1 cellular context compared by ENCODE assay signal in the genomic region with DNA sequence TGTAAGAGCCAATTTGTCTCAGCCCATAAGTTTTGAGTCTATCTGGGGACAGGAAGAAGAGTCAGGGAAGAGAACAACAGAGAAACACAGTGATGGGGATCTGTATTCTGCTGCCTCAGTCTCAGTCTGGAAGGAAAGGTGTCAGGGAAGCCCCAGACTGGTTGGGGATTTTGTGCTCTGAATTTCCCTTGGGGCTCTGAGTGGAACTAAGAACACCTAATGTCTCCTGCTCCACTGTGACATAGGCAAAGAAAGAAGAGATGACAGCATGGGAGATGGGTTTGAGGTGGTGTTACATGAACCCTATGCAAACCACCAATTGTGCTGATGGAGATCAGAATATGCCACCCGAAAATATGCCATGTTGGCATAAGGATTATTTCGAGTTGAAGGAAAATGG.
TF ChIP-seq lines count a peak whose summit lies in the region.

No MANE protein-coding gene starts in this region.

TF ChIP-seq in GM12878, 131 proteins besides CTCF, POLR2A, EP300 and RAD21 (continues in another document):
- TF ChIP-seq MYB (IDR thresholded peaks at IDR 0.05; ENCODE audit: borderline replicate concordance, low read depth, low read length) (no peak), SMC3 (IDR thresholded peaks at IDR 0.05; ENCODE audit: borderline replicate concordance, low read length) (peak; percentile 15; the same call in 1 of the 2 replicates), RELA (IDR thresholded peaks at IDR 0.05; ENCODE audit: borderline replicate concordance, partially characterized antibody) (peak; percentile 78), POU2F2 (IDR thresholded peaks at IDR 0.05; ENCODE audit: borderline replicate concordance, low read depth, low read length) (0 out of 3 replicates have a peak, but pooled peaks have one; percentile 19), SMAD1 (IDR thresholded peaks at IDR 0.05; ENCODE audit: low read depth, partially characterized antibody) (no peak), SIN3A (IDR thresholded peaks at IDR 0.05; ENCODE audit: low read depth, low read length) (no peak), NR2C1 (IDR thresholded peaks at IDR 0.05) (no peak), BMI1 (IDR thresholded peaks at IDR 0.05; ENCODE audit: borderline replicate concordance) (peak; percentile 15; the same call in 1 of the 2 replicates), TCF3 (IDR thresholded peaks at IDR 0.05; ENCODE audit: borderline replicate concordance, insufficient read depth, low read depth, low read length) (no peak), STAT3 (IDR thresholded peaks at IDR 0.05; ENCODE audit: low read depth, low read length) (no peak), EGR1 (IDR thresholded peaks at IDR 0.05; ENCODE audit: borderline replicate concordance in 1 of 2, low read depth in 2 of 2, low read length in 2 of 2) (no peak), RB1 (IDR thresholded peaks at IDR 0.05; ENCODE audit: borderline replicate concordance) (no peak), PML (IDR thresholded peaks at IDR 0.05; ENCODE audit: low read length) (no peak), ZNF24 (IDR thresholded peaks at IDR 0.05) (no peak), FOXM1 (IDR thresholded peaks at IDR 0.05; ENCODE audit: low read depth, low read length) (no peak), FOXK2 (IDR thresholded peaks at IDR 0.05) (no peak), HDGF (IDR thresholded peaks at IDR 0.05) (0 out of 2 replicates have a peak, but pooled peaks have one; percentile 35), BRCA1 (IDR thresholded peaks at IDR 0.05; ENCODE audit: low read depth, low read length) (no peak), CREM (IDR thresholded peaks at IDR 0.05; ENCODE audit: low read depth) (peak; percentile 68; the same call in 1 of the 2 replicates), STAT1 (conservative IDR thresholded peaks at IDR 0.05) (no peak), ZBED1 (IDR thresholded peaks at IDR 0.05; ENCODE audit: borderline replicate concordance) (no peak), WRNIP1 (IDR thresholded peaks at IDR 0.05; ENCODE audit: borderline replicate concordance, low read depth, low read length) (no peak), ZSCAN29 (IDR thresholded peaks at IDR 0.05) (no peak), RBBP5 (conservative IDR thresholded peaks at IDR 0.05) (no peak), CREB1 (IDR thresholded peaks at IDR 0.05; ENCODE audit: low read depth) (peak; percentile 73), TCF7 (IDR thresholded peaks at IDR 0.05; ENCODE audit: borderline replicate concordance) (no peak), ASH2L (IDR thresholded peaks at IDR 0.05; ENCODE audit: borderline replicate concordance, low read depth) (no peak), KLF5 (IDR thresholded peaks at IDR 0.05; ENCODE audit: partially characterized antibody) (no peak), RCOR1 (conservative IDR thresholded peaks at IDR 0.05; ENCODE audit: low read depth, low read length) (no peak), KAT2A (conservative IDR thresholded peaks at IDR 0.05; ENCODE audit: control insufficient read depth, low read depth, low read length) (no peak), CBFB (IDR thresholded peaks at IDR 0.05; ENCODE audit: low read depth) (no peak)
- TF ChIP-seq, protein P1, sequence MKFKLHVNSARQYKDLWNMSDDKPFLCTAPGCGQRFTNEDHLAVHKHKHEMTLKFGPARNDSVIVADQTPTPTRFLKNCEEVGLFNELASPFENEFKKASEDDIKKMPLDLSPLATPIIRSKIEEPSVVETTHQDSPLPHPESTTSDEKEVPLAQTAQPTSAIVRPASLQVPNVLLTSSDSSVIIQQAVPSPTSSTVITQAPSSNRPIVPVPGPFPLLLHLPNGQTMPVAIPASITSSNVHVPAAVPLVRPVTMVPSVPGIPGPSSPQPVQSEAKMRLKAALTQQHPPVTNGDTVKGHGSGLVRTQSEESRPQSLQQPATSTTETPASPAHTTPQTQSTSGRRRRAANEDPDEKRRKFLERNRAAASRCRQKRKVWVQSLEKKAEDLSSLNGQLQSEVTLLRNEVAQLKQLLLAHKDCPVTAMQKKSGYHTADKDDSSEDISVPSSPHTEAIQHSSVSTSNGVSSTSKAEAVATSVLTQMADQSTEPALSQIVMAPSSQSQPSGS (IDR thresholded peaks at IDR 0.05; ENCODE audit: low read length), result peak; percentile 14; the same call in 1 of the 2 replicates
- TF ChIP-seq, protein P2, sequence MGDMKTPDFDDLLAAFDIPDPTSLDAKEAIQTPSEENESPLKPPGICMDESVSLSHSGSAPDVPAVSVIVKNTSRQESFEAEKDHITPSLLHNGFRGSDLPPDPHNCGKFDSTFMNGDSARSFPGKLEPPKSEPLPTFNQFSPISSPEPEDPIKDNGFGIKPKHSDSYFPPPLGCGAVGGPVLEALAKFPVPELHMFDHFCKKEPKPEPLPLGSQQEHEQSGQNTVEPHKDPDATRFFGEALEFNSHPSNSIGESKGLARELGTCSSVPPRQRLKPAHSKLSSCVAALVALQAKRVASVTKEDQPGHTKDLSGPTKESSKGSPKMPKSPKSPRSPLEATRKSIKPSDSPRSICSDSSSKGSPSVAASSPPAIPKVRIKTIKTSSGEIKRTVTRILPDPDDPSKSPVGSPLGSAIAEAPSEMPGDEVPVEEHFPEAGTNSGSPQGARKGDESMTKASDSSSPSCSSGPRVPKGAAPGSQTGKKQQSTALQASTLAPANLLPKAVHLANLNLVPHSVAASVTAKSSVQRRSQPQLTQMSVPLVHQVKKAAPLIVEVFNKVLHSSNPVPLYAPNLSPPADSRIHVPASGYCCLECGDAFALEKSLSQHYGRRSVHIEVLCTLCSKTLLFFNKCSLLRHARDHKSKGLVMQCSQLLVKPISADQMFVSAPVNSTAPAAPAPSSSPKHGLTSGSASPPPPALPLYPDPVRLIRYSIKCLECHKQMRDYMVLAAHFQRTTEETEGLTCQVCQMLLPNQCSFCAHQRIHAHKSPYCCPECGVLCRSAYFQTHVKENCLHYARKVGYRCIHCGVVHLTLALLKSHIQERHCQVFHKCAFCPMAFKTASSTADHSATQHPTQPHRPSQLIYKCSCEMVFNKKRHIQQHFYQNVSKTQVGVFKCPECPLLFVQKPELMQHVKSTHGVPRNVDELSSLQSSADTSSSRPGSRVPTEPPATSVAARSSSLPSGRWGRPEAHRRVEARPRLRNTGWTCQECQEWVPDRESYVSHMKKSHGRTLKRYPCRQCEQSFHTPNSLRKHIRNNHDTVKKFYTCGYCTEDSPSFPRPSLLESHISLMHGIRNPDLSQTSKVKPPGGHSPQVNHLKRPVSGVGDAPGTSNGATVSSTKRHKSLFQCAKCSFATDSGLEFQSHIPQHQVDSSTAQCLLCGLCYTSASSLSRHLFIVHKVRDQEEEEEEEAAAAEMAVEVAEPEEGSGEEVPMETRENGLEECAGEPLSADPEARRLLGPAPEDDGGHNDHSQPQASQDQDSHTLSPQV (IDR thresholded peaks at IDR 0.05), result no peak
- TF ChIP-seq, protein P3, sequence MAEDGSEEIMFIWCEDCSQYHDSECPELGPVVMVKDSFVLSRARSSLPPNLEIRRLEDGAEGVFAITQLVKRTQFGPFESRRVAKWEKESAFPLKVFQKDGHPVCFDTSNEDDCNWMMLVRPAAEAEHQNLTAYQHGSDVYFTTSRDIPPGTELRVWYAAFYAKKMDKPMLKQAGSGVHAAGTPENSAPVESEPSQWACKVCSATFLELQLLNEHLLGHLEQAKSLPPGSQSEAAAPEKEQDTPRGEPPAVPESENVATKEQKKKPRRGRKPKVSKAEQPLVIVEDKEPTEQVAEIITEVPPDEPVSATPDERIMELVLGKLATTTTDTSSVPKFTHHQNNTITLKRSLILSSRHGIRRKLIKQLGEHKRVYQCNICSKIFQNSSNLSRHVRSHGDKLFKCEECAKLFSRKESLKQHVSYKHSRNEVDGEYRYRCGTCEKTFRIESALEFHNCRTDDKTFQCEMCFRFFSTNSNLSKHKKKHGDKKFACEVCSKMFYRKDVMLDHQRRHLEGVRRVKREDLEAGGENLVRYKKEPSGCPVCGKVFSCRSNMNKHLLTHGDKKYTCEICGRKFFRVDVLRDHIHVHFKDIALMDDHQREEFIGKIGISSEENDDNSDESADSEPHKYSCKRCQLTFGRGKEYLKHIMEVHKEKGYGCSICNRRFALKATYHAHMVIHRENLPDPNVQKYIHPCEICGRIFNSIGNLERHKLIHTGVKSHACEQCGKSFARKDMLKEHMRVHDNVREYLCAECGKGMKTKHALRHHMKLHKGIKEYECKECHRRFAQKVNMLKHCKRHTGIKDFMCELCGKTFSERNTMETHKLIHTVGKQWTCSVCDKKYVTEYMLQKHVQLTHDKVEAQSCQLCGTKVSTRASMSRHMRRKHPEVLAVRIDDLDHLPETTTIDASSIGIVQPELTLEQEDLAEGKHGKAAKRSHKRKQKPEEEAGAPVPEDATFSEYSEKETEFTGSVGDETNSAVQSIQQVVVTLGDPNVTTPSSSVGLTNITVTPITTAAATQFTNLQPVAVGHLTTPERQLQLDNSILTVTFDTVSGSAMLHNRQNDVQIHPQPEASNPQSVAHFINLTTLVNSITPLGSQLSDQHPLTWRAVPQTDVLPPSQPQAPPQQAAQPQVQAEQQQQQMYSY (CRISPR knock-in tag; IDR thresholded peaks at IDR 0.05), result no peak
- TF ChIP-seq, protein P4, sequence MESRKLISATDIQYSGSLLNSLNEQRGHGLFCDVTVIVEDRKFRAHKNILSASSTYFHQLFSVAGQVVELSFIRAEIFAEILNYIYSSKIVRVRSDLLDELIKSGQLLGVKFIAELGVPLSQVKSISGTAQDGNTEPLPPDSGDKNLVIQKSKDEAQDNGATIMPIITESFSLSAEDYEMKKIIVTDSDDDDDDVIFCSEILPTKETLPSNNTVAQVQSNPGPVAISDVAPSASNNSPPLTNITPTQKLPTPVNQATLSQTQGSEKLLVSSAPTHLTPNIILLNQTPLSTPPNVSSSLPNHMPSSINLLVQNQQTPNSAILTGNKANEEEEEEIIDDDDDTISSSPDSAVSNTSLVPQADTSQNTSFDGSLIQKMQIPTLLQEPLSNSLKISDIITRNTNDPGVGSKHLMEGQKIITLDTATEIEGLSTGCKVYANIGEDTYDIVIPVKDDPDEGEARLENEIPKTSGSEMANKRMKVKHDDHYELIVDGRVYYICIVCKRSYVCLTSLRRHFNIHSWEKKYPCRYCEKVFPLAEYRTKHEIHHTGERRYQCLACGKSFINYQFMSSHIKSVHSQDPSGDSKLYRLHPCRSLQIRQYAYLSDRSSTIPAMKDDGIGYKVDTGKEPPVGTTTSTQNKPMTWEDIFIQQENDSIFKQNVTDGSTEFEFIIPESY (IDR thresholded peaks at IDR 0.05), result no peak
- TF ChIP-seq, protein P5, sequence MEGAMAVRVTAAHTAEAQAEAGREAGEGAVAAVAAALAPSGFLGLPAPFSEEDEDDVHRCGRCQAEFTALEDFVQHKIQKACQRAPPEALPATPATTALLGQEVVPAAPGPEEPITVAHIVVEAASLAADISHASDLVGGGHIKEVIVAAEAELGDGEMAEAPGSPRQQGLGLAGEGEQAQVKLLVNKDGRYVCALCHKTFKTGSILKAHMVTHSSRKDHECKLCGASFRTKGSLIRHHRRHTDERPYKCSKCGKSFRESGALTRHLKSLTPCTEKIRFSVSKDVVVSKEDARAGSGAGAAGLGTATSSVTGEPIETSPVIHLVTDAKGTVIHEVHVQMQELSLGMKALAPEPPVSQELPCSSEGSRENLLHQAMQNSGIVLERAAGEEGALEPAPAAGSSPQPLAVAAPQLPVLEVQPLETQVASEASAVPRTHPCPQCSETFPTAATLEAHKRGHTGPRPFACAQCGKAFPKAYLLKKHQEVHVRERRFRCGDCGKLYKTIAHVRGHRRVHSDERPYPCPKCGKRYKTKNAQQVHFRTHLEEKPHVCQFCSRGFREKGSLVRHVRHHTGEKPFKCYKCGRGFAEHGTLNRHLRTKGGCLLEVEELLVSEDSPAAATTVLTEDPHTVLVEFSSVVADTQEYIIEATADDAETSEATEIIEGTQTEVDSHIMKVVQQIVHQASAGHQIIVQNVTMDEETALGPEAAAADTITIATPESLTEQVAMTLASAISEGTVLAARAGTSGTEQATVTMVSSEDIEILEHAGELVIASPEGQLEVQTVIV (IDR thresholded peaks at IDR 0.05; ENCODE audit: borderline replicate concordance, partially characterized antibody), result no peak
- TF ChIP-seq, protein P6, sequence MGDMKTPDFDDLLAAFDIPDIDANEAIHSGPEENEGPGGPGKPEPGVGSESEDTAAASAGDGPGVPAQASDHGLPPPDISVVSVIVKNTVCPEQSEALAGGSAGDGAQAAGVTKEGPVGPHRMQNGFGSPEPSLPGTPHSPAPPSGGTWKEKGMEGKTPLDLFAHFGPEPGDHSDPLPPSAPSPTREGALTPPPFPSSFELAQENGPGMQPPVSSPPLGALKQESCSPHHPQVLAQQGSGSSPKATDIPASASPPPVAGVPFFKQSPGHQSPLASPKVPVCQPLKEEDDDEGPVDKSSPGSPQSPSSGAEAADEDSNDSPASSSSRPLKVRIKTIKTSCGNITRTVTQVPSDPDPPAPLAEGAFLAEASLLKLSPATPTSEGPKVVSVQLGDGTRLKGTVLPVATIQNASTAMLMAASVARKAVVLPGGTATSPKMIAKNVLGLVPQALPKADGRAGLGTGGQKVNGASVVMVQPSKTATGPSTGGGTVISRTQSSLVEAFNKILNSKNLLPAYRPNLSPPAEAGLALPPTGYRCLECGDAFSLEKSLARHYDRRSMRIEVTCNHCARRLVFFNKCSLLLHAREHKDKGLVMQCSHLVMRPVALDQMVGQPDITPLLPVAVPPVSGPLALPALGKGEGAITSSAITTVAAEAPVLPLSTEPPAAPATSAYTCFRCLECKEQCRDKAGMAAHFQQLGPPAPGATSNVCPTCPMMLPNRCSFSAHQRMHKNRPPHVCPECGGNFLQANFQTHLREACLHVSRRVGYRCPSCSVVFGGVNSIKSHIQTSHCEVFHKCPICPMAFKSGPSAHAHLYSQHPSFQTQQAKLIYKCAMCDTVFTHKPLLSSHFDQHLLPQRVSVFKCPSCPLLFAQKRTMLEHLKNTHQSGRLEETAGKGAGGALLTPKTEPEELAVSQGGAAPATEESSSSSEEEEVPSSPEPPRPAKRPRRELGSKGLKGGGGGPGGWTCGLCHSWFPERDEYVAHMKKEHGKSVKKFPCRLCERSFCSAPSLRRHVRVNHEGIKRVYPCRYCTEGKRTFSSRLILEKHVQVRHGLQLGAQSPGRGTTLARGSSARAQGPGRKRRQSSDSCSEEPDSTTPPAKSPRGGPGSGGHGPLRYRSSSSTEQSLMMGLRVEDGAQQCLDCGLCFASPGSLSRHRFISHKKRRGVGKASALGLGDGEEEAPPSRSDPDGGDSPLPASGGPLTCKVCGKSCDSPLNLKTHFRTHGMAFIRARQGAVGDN (IDR thresholded peaks at IDR 0.05), result peak; percentile 70; the same call in 1 of the 2 replicates
- TF ChIP-seq, protein P7, sequence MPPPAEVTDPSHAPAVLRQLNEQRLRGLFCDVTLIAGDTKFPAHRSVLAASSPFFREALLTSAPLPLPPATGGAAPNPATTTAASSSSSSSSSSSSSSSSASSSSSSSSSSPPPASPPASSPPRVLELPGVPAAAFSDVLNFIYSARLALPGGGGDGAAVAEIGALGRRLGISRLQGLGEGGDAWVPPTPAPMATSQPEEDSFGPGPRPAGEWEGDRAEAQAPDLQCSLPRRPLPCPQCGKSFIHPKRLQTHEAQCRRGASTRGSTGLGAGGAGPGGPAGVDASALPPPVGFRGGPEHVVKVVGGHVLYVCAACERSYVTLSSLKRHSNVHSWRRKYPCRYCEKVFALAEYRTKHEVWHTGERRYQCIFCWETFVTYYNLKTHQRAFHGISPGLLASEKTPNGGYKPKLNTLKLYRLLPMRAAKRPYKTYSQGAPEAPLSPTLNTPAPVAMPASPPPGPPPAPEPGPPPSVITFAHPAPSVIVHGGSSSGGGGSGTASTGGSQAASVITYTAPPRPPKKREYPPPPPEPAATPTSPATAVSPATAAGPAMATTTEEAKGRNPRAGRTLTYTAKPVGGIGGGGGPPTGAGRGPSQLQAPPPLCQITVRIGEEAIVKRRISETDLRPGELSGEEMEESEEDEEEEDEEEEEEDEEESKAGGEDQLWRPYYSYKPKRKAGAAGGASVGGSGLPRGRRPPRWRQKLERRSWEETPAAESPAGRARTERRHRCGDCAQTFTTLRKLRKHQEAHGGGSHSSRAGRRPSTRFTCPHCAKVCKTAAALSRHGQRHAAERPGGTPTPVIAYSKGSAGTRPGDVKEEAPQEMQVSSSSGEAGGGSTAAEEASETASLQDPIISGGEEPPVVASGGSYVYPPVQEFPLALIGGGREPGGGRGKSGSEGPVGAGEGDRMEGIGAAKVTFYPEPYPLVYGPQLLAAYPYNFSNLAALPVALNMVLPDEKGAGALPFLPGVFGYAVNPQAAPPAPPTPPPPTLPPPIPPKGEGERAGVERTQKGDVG (CRISPR knock-in tag; IDR thresholded peaks at IDR 0.05), result no peak
